ENCODE assay signal across 27 cellular contexts in genomic region chr18:51852661-51853060, GRCh38.
"Had no signal": no experiment of that assay in that cellular context is flagged by ENCODE, and none has a peak within 500 bp of the region (broad histone marks: within the 10 kb centered on the region; RNA-seq: fewer than 3 reads in every experiment).

No MANE protein-coding gene starts in this region.

- H3K27ac Mint-ChIP-seq: activated CD8-positive, alpha-beta T cell treated with anti-CD3 and anti-CD28 coated beads, Interleukin-2, amount 10 ng/mL, durations not matched to agents 7 days and 5 days; activated naive CD4-positive, alpha-beta T cell treated with anti-CD3 and anti-CD28 coated beads, Interleukin-2, amount 50 U/mL, for 24 hours; activated T-helper 1 cell treated with anti-CD3 and anti-CD28 coated beads, Interleukin-12 subunit alpha, Interleukin-12 subunit beta, Interleukin-2, Interleukin-4 antibody, amounts not matched to agents 30 ng/mL and 10 ng/mL and 1 ng/mL, durations not matched to agents 14 hours and 24 hours and 36 hours; T-helper 2 cell treated with Interferon-gamma antibody and Interleukin-4, amounts not matched to agents 5 μg/mL and 100 μg/mL, for 36 hours had no signal

- ATAC-seq: activated CD4-positive, CD25-positive, alpha-beta regulatory T cell treated with anti-CD3 and anti-CD28 coated beads, Interleukin-2, amount 50 U/mL, for 24 hours; activated CD8-positive, alpha-beta T cell treated with anti-CD3 and anti-CD28 coated beads, Interleukin-2, amount 10 ng/mL, durations not matched to agents 7 days and 5 days; PC-3; SK-N-SH treated with all-trans-retinoic acid at 6 μM for 48 hours had no signal

- H3K4me2 ChIP-seq: KMS-11 had no signal

- H3K36me3 Mint-ChIP-seq: activated naive CD4-positive, alpha-beta T cell treated with anti-CD3 and anti-CD28 coated beads, Interleukin-2, amount 50 U/mL, for 24 hours had no signal

- H3K4me3 Mint-ChIP-seq: activated CD8-positive, alpha-beta T cell treated with anti-CD3 and anti-CD28 coated beads, Interleukin-2, amount 10 ng/mL, durations not matched to agents 7 days and 5 days; activated naive CD4-positive, alpha-beta T cell treated with anti-CD3 and anti-CD28 coated beads, Interleukin-2, amount 50 U/mL, for 24 hours; activated T-helper 1 cell treated with anti-CD3 and anti-CD28 coated beads, Interleukin-12 subunit alpha, Interleukin-12 subunit beta, Interleukin-2, Interleukin-4 antibody, amounts not matched to agents 30 ng/mL and 10 ng/mL and 1 ng/mL, durations not matched to agents 14 hours and 24 hours and 36 hours; T-helper 2 cell treated with Interferon-gamma antibody and Interleukin-4, amounts not matched to agents 5 μg/mL and 100 μg/mL, for 36 hours had no signal

- H3K9ac ChIP-seq: KMS-11 had no signal

- H3K4me1 Mint-ChIP-seq: activated naive CD4-positive, alpha-beta T cell treated with anti-CD3 and anti-CD28 coated beads, Interleukin-2, amount 50 U/mL, for 24 hours had no signal

- H3K27me3 Mint-ChIP-seq: activated naive CD4-positive, alpha-beta T cell treated with anti-CD3 and anti-CD28 coated beads, Interleukin-2, amount 50 U/mL, for 24 hours had no signal

- H3K4me3 ChIP-seq: cardiac muscle cell, SJSA1 had no signal

- H3K36me3 ChIP-seq: brain microvascular endothelial cell, cardiac muscle cell, SJSA1 had no signal

- H3K4me1 ChIP-seq: SJSA1 had no signal

- H3K27me3 ChIP-seq: brain microvascular endothelial cell, cardiac muscle cell, SJSA1 had no signal

- H3K27ac ChIP-seq: brain microvascular endothelial cell, cardiac muscle cell, KMS-11, SJSA1 had no signal

- DNase-seq: activated CD4-positive, alpha-beta T cell treated with anti-CD3 and anti-CD28 coated beads for 4 hours; activated CD4-positive, alpha-beta T cell treated with anti-CD3 and anti-CD28 coated beads, Interleukin-2, amount 50 U/mL, for 4 hours; activated CD8-positive, alpha-beta memory T cell treated with anti-CD3 and anti-CD28 coated beads, Interleukin-2, amount 50 U/mL, for 48 hours; activated CD8-positive, alpha-beta T cell treated with anti-CD3 and anti-CD28 coated beads, Interleukin-2, amount 10 ng/mL, durations not matched to agents 7 days and 5 days; activated effector memory CD4-positive, alpha-beta T cell treated with Interleukin-2 at 50 U/mL for 16 hours; activated naive CD4-positive, alpha-beta T cell; activated T-cell treated with anti-CD3 and anti-CD28 coated beads, Interleukin-2, amount 50 U/mL, for 1 hour; aorta; brain microvascular endothelial cell; NCI-H1092; NCI-H1417; NCI-H1694 treated with DMSO at 0.1 percent for 48 hours; NCI-H2029 treated with DMSO at 0.1 percent for 48 hours; NCI-H226; NCI-H510A; NCI-H526 treated with DMSO at 0.1 percent for 48 hours; PC-3; SHP77; SW 1271 had no signal
